Comparison of ENCODE assay signal across 18 cellular contexts in genomic region chr6:35775031-35775430, GRCh38. TPM values are rescaled to one million over a fixed set of nuclear protein-coding genes. Genes with fewer than 3 reads are reported as not detected.
DNase-seq lines count a peak whose midpoint lies in the region; ATAC-seq and TF ChIP-seq lines count a peak whose summit lies in the region.
"Had no signal": no experiment of that assay in that cellular context is flagged by ENCODE, and none has a peak within 500 bp of the region (broad histone marks: within the 10 kb centered on the region; RNA-seq: fewer than 3 reads in every experiment).

No MANE protein-coding gene starts in this region.

- H3K36me3 Mint-ChIP-seq in chondrocyte (ENCODE audit: low read depth) (no peaks in the 10 kb centered on the region), nephron (ENCODE audit: low read depth) (no peaks in the 10 kb centered on the region)
- H3K36me3 Mint-ChIP-seq in CD4-positive, alpha-beta T cell (ENCODE audit: low read depth): no peaks in the 10 kb centered on the region
- H3K36me3 Mint-ChIP-seq: CD8-positive, alpha-beta T cell had no signal

- peaks cover 29% of the 10 kb centered on the region for H3K27me3 ChIP-seq in CD4-positive, alpha-beta T cell (ENCODE audit: control insufficient read depth, insufficient read depth, low read length)

- DNase-seq in cardiac septum (ENCODE audit: low spot score): peak; percentile 12
- DNase-seq in left ventricle myocardium superior: no peak
- peak; percentile 5 for DNase-seq in chondrocyte (ENCODE audit: low spot score)
- DNase-seq in CD4-positive, alpha-beta T cell: no peak
- DNase-seq: 8988T; CD8-positive, alpha-beta T cell; COR-L47; GDM1; GM23248 had no signal

- H3K27ac ChIP-seq in CD4-positive, alpha-beta T cell (ENCODE audit: low read depth, low read length): no peak overlapping the region
- H3K27ac ChIP-seq: BLaER1, GM23248 had no signal

- H3K27ac Mint-ChIP-seq in chondrocyte (ENCODE audit: unreplicated experiment) (no peak overlapping the region), nephron (no peak overlapping the region)
- no peak overlapping the region for H3K27ac Mint-ChIP-seq in CD4-positive, alpha-beta T cell
- H3K27ac Mint-ChIP-seq: CD14-positive monocyte; CD8-positive, alpha-beta T cell had no signal

- H3K4me1 Mint-ChIP-seq in chondrocyte (ENCODE audit: low read depth) (peaks cover 7% of the 10 kb centered on the region), nephron (no peaks in the 10 kb centered on the region)
- no peaks in the 10 kb centered on the region for H3K4me1 Mint-ChIP-seq in CD4-positive, alpha-beta T cell (ENCODE audit: low read depth)

- POLR2A ChIA-PET in CD4-positive, alpha-beta T cell (lab: Charles Lee): no interaction called here

- no peaks in the 10 kb centered on the region for H3K9me3 ChIP-seq in CD4-positive, alpha-beta T cell (ENCODE audit: control insufficient read depth, low read length)
- H3K9me3 ChIP-seq: BLaER1, HAP-1 had no signal

- H3K9me3 Mint-ChIP-seq in chondrocyte (ENCODE audit: low read depth) (no peaks in the 10 kb centered on the region), nephron (no peaks in the 10 kb centered on the region)
- H3K9me3 Mint-ChIP-seq in CD4-positive, alpha-beta T cell: no peaks in the 10 kb centered on the region
- H3K9me3 Mint-ChIP-seq: CD8-positive, alpha-beta T cell had no signal

- H3K4me3 Mint-ChIP-seq in chondrocyte (ENCODE audit: unreplicated experiment) (no peak overlapping the region), nephron (peak overlapping the region; percentile 20 to 44 (median 39))
- no peak overlapping the region for H3K4me3 Mint-ChIP-seq in CD4-positive, alpha-beta T cell

- intact Hi-C loops in cardiac septum (cut with DNase I): no loop called here
- intact Hi-C loops in left ventricle myocardium superior (cut with micrococcal nuclease): no loop called here
- intact Hi-C loops in CD4-positive, alpha-beta T cell (cut with DNase I, micrococcal nuclease): no loop called here

- no peak for ATAC-seq in left ventricle myocardium superior
- no peak for ATAC-seq in GM18519 (IDR thresholded peaks at IDR 0.05; ENCODE audit: low FRiP score, unreplicated experiment)
- ATAC-seq in GM19035 (IDR thresholded peaks at IDR 0.05; ENCODE audit: unreplicated experiment): no peak
- ATAC-seq in CD4-positive, alpha-beta T cell (ENCODE audit: poor library complexity): no peak
- ATAC-seq: CD8-positive, alpha-beta T cell had no signal

- TF ChIP-seq CTCF in chondrocyte (IDR thresholded peaks at IDR 0.05) (no peak), nephron (IDR thresholded peaks at IDR 0.05; ENCODE audit: unreplicated experiment in 3 of 3) (no peak)
- no peak for TF ChIP-seq CTCF in CD4-positive, alpha-beta T cell (IDR thresholded peaks at IDR 0.05)

- CTCF ChIA-PET in CD4-positive, alpha-beta T cell (lab: Charles Lee): interaction anchor here (0.7 kb wide), 1 partner anchor 182 kb away, joined by 4 read pairs; no protein-coding TSS in a partner anchor

- H3K27me3 Mint-ChIP-seq in chondrocyte (ENCODE audit: low read depth) (peaks cover 19% of the 10 kb centered on the region), nephron (ENCODE audit: low read depth) (peaks cover 29% of the 10 kb centered on the region)
- H3K27me3 Mint-ChIP-seq in CD4-positive, alpha-beta T cell: peaks cover 46% of the 10 kb centered on the region

RNA-seq across cellular contexts. Expression of gene CLPSL2, which starts 1.4 kb away (rescaled TPM):
- total RNA-seq in cardiac septum (not detected), left ventricle myocardium superior (not detected), chondrocyte (not detected in 3 replicates)
- total RNA-seq in CD4-positive, alpha-beta T cell: not detected
- total RNA-seq: A673; CD8-positive, alpha-beta T cell; GM23248; HT-29 had no signal

RNA-seq across cellular contexts. Expression of gene CLPSL1, which starts 5.8 kb away (rescaled TPM):
- not detected for total RNA-seq in cardiac septum
- total RNA-seq in left ventricle myocardium superior: not detected
- not detected in 3 replicates for total RNA-seq in chondrocyte
- not detected for total RNA-seq in CD4-positive, alpha-beta T cell
- total RNA-seq: A673; CD8-positive, alpha-beta T cell; GM23248; H4; HT-29 had no signal

RNA-seq across cellular contexts. Expression of gene CLPS, which starts 22.1 kb away (rescaled TPM):
- total RNA-seq in cardiac septum (not detected), left ventricle myocardium superior (not detected), chondrocyte (not detected in 3 replicates)
- total RNA-seq in CD4-positive, alpha-beta T cell: not detected
- total RNA-seq: A673; CD8-positive, alpha-beta T cell; GM23248; H4; HT-29 had no signal

RNA-seq across cellular contexts. Expression of gene LHFPL5, which starts 30.1 kb away (rescaled TPM):
- total RNA-seq in cardiac septum (not detected), left ventricle myocardium superior (not detected), chondrocyte (not detected in 3 replicates)
- total RNA-seq in CD4-positive, alpha-beta T cell: not detected
- total RNA-seq: A673; CD8-positive, alpha-beta T cell; GM23248; H4 had no signal

RNA-seq across cellular contexts. Expression of gene ARMC12, which starts 38.2 kb away (rescaled TPM):
- total RNA-seq in cardiac septum (0.22 TPM), left ventricle myocardium superior (not detected), chondrocyte (1.8 to 1.9 TPM (median 1.8 TPM) in 3 replicates)
- total RNA-seq in CD4-positive, alpha-beta T cell: 1 to 10 TPM; 1.9 to 2.8 TPM
- total RNA-seq: GM23248, HT-29 had no signal

Comparison
In these comparisons a context has a peak if more than half of its experiments do, and no peak if none do; other contexts are left out.
1. DNase-seq: peak in cardiac septum (single experiment) and chondrocyte (single experiment); none in left ventricle myocardium superior (single experiment) and CD4-positive, alpha-beta T cell (0 of 10).
2. H3K4me3 Mint-ChIP-seq: peak in nephron (3 of 3); none in chondrocyte (single experiment) and CD4-positive, alpha-beta T cell (single experiment).